In the genomic region with DNA sequence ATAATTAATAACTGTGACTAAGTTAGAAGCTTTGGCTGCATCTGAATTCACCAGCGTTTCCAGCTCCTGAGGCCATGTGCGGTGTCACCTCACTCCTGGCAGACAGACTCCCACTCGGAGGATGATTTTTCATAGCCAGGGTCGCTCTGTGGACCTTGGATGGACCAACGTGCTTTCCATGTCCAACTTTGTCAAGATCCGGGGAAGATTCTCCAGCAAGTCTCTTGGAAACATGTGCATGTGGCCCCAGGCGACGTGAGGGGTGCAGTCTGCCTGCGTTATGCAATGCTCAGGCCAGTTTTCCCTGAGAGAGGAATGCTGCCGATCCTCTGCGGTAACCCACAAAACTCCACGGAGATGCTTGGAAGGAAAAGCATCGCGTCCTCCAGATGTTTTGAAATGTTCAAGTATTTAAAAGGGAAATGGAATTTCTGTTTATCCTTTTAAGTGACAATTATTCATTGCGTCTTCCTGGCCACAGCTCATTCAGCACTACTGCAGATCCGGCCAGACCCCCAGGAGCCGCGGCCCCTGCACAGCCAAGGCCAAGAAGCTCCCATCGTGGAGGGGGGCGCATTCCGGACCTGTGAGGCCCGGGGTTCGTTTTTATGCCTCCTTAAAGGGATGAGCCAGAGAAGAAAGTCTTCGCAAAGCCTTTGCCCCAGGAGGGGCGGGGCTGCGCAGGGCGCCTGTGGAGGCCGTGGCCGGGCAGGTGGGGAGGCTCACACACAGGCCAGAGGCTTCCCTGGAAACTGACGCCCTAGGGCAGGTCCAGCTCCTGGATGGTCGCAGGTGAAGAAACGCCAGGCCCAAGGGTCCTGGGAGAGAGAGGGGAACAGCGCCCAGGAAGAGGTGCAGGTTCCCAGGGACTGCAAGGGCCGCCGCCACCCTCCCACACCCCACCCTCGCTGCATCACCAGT, we compare ENCODE assay signal across 11 cellular contexts. TPM values are rescaled to one million over a fixed set of nuclear protein-coding genes. Genes with fewer than 3 reads are reported as not detected.
DNase-seq lines count a peak whose midpoint lies in the region; ATAC-seq, FAIRE-seq and TF ChIP-seq lines count a peak whose summit lies in the region.
"Had no signal": no experiment of that assay in that cellular context is flagged by ENCODE, and none has a peak within 500 bp of the region (broad histone marks: within the 10 kb centered on the region; RNA-seq: fewer than 3 reads in every experiment).

No MANE protein-coding gene starts in this region.

- H3K27ac Mint-ChIP-seq in CD14-positive monocyte, result peak overlapping the region in 1 of 7 donors; percentile 35
- H3K27ac Mint-ChIP-seq: activated CD4-positive, alpha-beta T cell treated with anti-CD3 and anti-CD28 coated beads for 36 hours had no signal

- intact Hi-C loops in CD14-positive monocyte (cut with micrococcal nuclease), result no loop called here
- intact Hi-C loops in heart left ventricle (cut with DNase I), result no loop called here
- intact Hi-C loops in gastrocnemius medialis (cut with DNase I; ENCODE audit: low total_unique reads), result loop anchor here (2.0 to 5.0 kb wide), 3 partner anchors 65 to 106 kb away; no protein-coding TSS in a partner anchor

- 67 to 75% (median 71%) methylated on average over 33 to 36 of the region's 36 CpGs for WGBS in heart left ventricle, 4 donors

- no peak for FAIRE-seq in HTR-8/SVneo (lab: Jason Lieb, UNC)

- H3K36me3 ChIP-seq in heart left ventricle (no peaks in the 10 kb centered on the region), gastrocnemius medialis (no peaks in the 10 kb centered on the region)

- peaks cover 0 to 4% (median 2%) of the 10 kb centered on the region in 7 donors for H3K9me3 Mint-ChIP-seq in CD14-positive monocyte

- in situ Hi-C loops in gastrocnemius medialis (cut with MboI; ENCODE audit: low sequenced_read_pairs in 4 of 4), result loop anchor here in 1 of 4 donors (10.0 kb wide), 1 partner anchor 103 kb away; no protein-coding TSS in a partner anchor

- no peaks in the 10 kb centered on the region for H3K36me3 Mint-ChIP-seq in CD14-positive monocyte

- peak overlapping the region in 1 of 2 donors; percentile 50 for H3K4me3 Mint-ChIP-seq in CD14-positive monocyte
- H3K4me3 Mint-ChIP-seq: activated CD4-positive, alpha-beta T cell treated with anti-CD3 and anti-CD28 coated beads for 36 hours had no signal

- TF ChIP-seq CTCF in CD14-positive monocyte (IDR thresholded peaks at IDR 0.05), result no peak
- TF ChIP-seq CTCF in heart left ventricle (IDR thresholded peaks at IDR 0.05), result no peak
- TF ChIP-seq CTCF in gastrocnemius medialis (IDR thresholded peaks at IDR 0.05 in 4 of 5, conservative IDR thresholded peaks at IDR 0.05 in 1 of 5), result no peak

- H3K9me3 ChIP-seq in heart left ventricle (no peaks in the 10 kb centered on the region), gastrocnemius medialis (no peaks in the 10 kb centered on the region)

- TF ChIP-seq POLR2A in heart left ventricle (IDR thresholded peaks at IDR 0.05) (no peak), gastrocnemius medialis (IDR thresholded peaks at IDR 0.05) (no peak)

- no peaks in the 10 kb centered on the region for H3K4me1 Mint-ChIP-seq in CD14-positive monocyte

- ATAC-seq in heart left ventricle (peak in 3 of 4 donors; percentile 23 to 41 (median 32)), gastrocnemius medialis (peak; percentile 2 to 15), HG02798 (IDR thresholded peaks at IDR 0.05; ENCODE audit: poor library complexity, unreplicated experiment) (no peak)
- ATAC-seq: activated CD4-positive, alpha-beta T cell treated with anti-CD3 and anti-CD28 coated beads for 36 hours had no signal

- DNase-seq in CD14-positive monocyte (ENCODE audit: low spot score) (peak; percentile 32), amniotic stem cell (lab: John Stamatoyannopoulos, UW) (peak; percentile 93), heart left ventricle (peak; percentile 61 to 79 (median 68)), gastrocnemius medialis (peak; percentile 66 to 78), cerebellar cortex (ENCODE audit: low spot score) (no peak), NCI-H1105 treated with DMSO at 0.1 percent for 48 hours (lab: John Stamatoyannopoulos, UW) (no peak), HTR-8/SVneo (ENCODE audit: insufficient read length, low spot score) (no peak)
- DNase-seq: activated CD4-positive, alpha-beta T cell treated with anti-CD3 and anti-CD28 coated beads for 36 hours; DMS 273 treated with DMSO at 0.1 percent for 48 hours; Kasumi-1 had no signal

- H3K27me3 ChIP-seq in heart left ventricle (no peaks in the 10 kb centered on the region), gastrocnemius medialis (no peaks in the 10 kb centered on the region)

- H3K4me1 ChIP-seq in heart left ventricle, result peaks cover 0 to 38% (median 26%) of the 10 kb centered on the region in 12 donors
- peaks cover 38 to 40% of the 10 kb centered on the region in 2 donors for H3K4me1 ChIP-seq in gastrocnemius medialis

- H3K27me3 Mint-ChIP-seq in CD14-positive monocyte (ENCODE audit: low read depth in 3 of 3), result peaks cover 22 to 73% (median 23%) of the 10 kb centered on the region in 3 donors

- peak overlapping the region in 11 of 12 donors; percentile 21 to 81 (median 68) for H3K27ac ChIP-seq in heart left ventricle
- H3K27ac ChIP-seq in gastrocnemius medialis, result peak overlapping the region; percentile 84 to 90 (median 87)

- H3K4me3 ChIP-seq in heart left ventricle (no peak overlapping the region), gastrocnemius medialis (peak overlapping the region in 1 of 4 donors; percentile 28)

RNA-seq across cellular contexts. Expression of a gene that starts 46.0 kb away (rescaled TPM):
- polyA plus RNA-seq in CD14-positive monocyte (under 1 TPM in 1 of 2 donors, not detected in 1; 0.05 TPM), heart left ventricle (under 1 TPM; 0.15 to 0.18 TPM)
- total RNA-seq in heart left ventricle (1 to 10 TPM in 1 of 9 donors, under 1 TPM in 7, not detected in 1; 0.07 to 3.1 (median 0.43) TPM), gastrocnemius medialis (under 1 TPM in 3 of 4 donors, not detected in 1; 0.10 to 0.69 (median 0.15) TPM)

Comparison
In these comparisons a context has a peak if more than half of its experiments do, and no peak if none do; other contexts are left out.
1. DNase-seq: peak in CD14-positive monocyte (single experiment), amniotic stem cell (single experiment), heart left ventricle (5 of 5) and gastrocnemius medialis (2 of 2); none in cerebellar cortex (single experiment), NCI-H1105 treated with DMSO at 0.1 percent for 48 hours (single experiment) and HTR-8/SVneo (single experiment).